Comparison of ENCODE assay signal across 19 cellular contexts in the genomic region with DNA sequence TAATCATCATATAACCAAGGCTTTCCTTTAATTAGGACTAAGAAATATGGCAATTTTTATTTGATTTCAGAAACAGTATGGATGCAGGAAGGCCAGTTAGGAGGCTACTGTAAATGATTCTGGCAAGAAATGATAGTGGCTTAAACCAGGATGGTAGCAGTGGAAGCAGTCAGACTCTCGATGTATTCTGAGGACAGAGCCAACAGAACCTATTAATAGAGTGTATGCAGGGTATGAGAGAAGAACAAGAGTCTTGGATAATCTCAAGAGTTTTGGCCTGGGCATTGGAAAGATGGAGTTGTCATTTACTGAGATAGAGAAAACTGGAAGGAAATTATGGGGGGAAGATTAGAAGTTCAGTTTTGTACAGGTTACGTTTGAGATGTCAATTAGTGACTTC.
"Had no signal": no experiment of that assay in that cellular context is flagged by ENCODE, and none has a peak within 500 bp of the region (broad histone marks: within the 10 kb centered on the region; RNA-seq: fewer than 3 reads in every experiment).

No MANE protein-coding gene starts in this region.

- ATAC-seq: foreskin keratinocyte, gastroesophageal sphincter, left lung, lower lobe of right lung, mucosa of descending colon had no signal

- H3K4me3 ChIP-seq: coronary artery, dorsolateral prefrontal cortex, esophagus muscularis mucosa, gastroesophageal sphincter, hepatocyte, left lung, lower lobe of right lung, mucosa of descending colon had no signal

- H3K27me3 ChIP-seq: dorsolateral prefrontal cortex, esophagus muscularis mucosa, foreskin keratinocyte, gastroesophageal sphincter, hepatocyte, left lung had no signal

- H3K4me1 ChIP-seq: esophagus muscularis mucosa, foreskin keratinocyte, gastroesophageal sphincter, left lung, lower lobe of right lung had no signal

- DNase-seq: dermis blood vessel endothelial cell; dorsolateral prefrontal cortex; effector CD4-positive, alpha-beta T cell; effector memory CD4-positive, alpha-beta T cell; foreskin keratinocyte; hypothalamus; immature natural killer cell; islet precursor cell; kidney; kidney glomerular epithelial cell; left lung; lower lobe of right lung; mesenchymal stem cell; mucosa of descending colon; naive B cell had no signal

- H3K9me3 ChIP-seq: esophagus muscularis mucosa, gastroesophageal sphincter, left lung, lower lobe of right lung, mucosa of descending colon had no signal

- H3K27ac ChIP-seq: coronary artery, dorsolateral prefrontal cortex, esophagus muscularis mucosa, foreskin keratinocyte, gastroesophageal sphincter, hepatocyte, left lung, lower lobe of right lung had no signal
